Comparison of ENCODE assay signal across 34 cellular contexts in genomic region chrX:110396777-110397176, GRCh38. TPM values are rescaled to one million over a fixed set of nuclear protein-coding genes. Genes with fewer than 3 reads are reported as not detected.
A peak's percentile ranks its signal among the peaks of the same experiment; 100 is the strongest.
DNase-seq lines count a peak whose midpoint lies in the region; ATAC-seq and TF ChIP-seq lines count a peak whose summit lies in the region.
"Had no signal": no experiment of that assay in that cellular context is flagged by ENCODE, and none has a peak within 500 bp of the region (broad histone marks: within the 10 kb centered on the region; RNA-seq: fewer than 3 reads in every experiment).

No MANE protein-coding gene starts in this region.

- H3K27ac Mint-ChIP-seq in T-cell: no peak overlapping the region
- H3K27ac Mint-ChIP-seq: activated CD8-positive, alpha-beta T cell treated with anti-CD3 and anti-CD28 coated beads, Interleukin-2, amount 10 ng/mL, durations not matched to agents 7 days and 5 days; activated naive CD4-positive, alpha-beta T cell treated with anti-CD3 and anti-CD28 coated beads, Interleukin-2, amount 10 ng/mL, durations not matched to agents 7 days and 5 days; activated T-helper 17 cell treated with anti-CD3 and anti-CD28 coated beads, Interleukin-2, amount 50 U/mL, for 72 hours; neural progenitor cell; stimulated activated naive CD8-positive, alpha-beta T cell treated with anti-CD3 and anti-CD28 coated beads, Interleukin-15, Interleukin-2, amounts not matched to agents 100 ng/mL and 50 ng/mL, for 24 hours had no signal

- intact Hi-C loops in PC-9 (cut with micrococcal nuclease; ENCODE audit: unreplicated experiment): loop anchor here (2.0 to 5.0 kb wide), 2 partner anchors 186 to 1999 kb away; no protein-coding TSS in a partner anchor

- H3K9me3 ChIP-seq in GM23248 (ENCODE audit: low read depth) (no peaks in the 10 kb centered on the region), PC-9 (ENCODE audit: insufficient read depth, low read depth) (no peaks in the 10 kb centered on the region), smooth muscle cell (replicated peaks; ENCODE audit: low read depth) (no peaks in the 10 kb centered on the region)
- H3K9me3 ChIP-seq: BLaER1 treated with 17β-estradiol and CSF1 and Interleukin-3, amounts not matched to agents 10 nM and 100 nM; MG63; pancreas; Peyer's patch; SJCRH30; thoracic aorta; vagina had no signal

- H3K9ac ChIP-seq in GM23248: no peak overlapping the region
- no peak overlapping the region for H3K9ac ChIP-seq in smooth muscle cell (ENCODE audit: low read depth)
- H3K9ac ChIP-seq: BLaER1 treated with 17β-estradiol and CSF1 and Interleukin-3, amounts not matched to agents 10 nM and 100 nM; neural progenitor cell had no signal

- 9 to 16% methylated on average over 4 of the region's 4 CpGs for WGBS in GM23248 (ENCODE audit: low coverage in 1 of 2, low lambda C conversion rate in 2 of 2, missing lambda C conversion rate in 2 of 2), 2 experiments
- WGBS in smooth muscle cell (ENCODE audit: low lambda C conversion rate): 58% methylated on average over 4 of the region's 4 CpGs

- BruUV-seq in PC-9 (replicated peaks; lab: Mats Ljungman, UMichigan): no TSS peak

- no peak overlapping the region for H3K4me3 Mint-ChIP-seq in T-cell
- H3K4me3 Mint-ChIP-seq: activated CD8-positive, alpha-beta T cell treated with anti-CD3 and anti-CD28 coated beads, Interleukin-2, amount 10 ng/mL, durations not matched to agents 7 days and 5 days; activated naive CD4-positive, alpha-beta T cell treated with anti-CD3 and anti-CD28 coated beads, Interleukin-2, amount 10 ng/mL, durations not matched to agents 7 days and 5 days; activated T-helper 17 cell treated with anti-CD3 and anti-CD28 coated beads, Interleukin-2, amount 50 U/mL, for 72 hours; brain; neural progenitor cell; stimulated activated naive CD8-positive, alpha-beta T cell treated with anti-CD3 and anti-CD28 coated beads, Interleukin-15, Interleukin-2, amounts not matched to agents 100 ng/mL and 50 ng/mL, for 24 hours had no signal

- POLR2A ChIA-PET in PC-9 (lab: Charles Lee; ENCODE audit: unreplicated experiment) (interaction anchor here (0.6 to 1.2 kb wide), 2 partner anchors 14 to 79 kb away, joined by 3 read pairs; partner anchors contain the start of gene AMMECR1), T-cell (lab: Charles Lee) (no interaction called here)

- H3F3A ChIP-seq in GM23248 (ENCODE audit: insufficient read depth) (peaks cover 12% of the 10 kb centered on the region; the same call in 1 of the 2 replicates), PC-9 (ENCODE audit: insufficient read depth, low read depth) (peaks cover 55% of the 10 kb centered on the region), smooth muscle cell (ENCODE audit: low read depth) (no peaks in the 10 kb centered on the region)

- H3K27ac ChIP-seq in GM23248 (peak overlapping the region; percentile 12; the same call in 1 of the 2 replicates), PC-9 (peak overlapping the region; percentile 77), smooth muscle cell (ENCODE audit: low read depth) (peak overlapping the region; percentile 79)
- H3K27ac ChIP-seq: BLaER1 treated with 17β-estradiol and CSF1 and Interleukin-3, amounts not matched to agents 10 nM and 100 nM; dorsolateral prefrontal cortex; neural progenitor cell; pancreas; Peyer's patch; SJCRH30; thoracic aorta; vagina; VCaP had no signal

- H3K4me2 ChIP-seq in GM23248 (ENCODE audit: unreplicated experiment): no peak overlapping the region
- H3K4me2 ChIP-seq in PC-9: peak overlapping the region; percentile 72
- H3K4me2 ChIP-seq in smooth muscle cell: no peak overlapping the region
- H3K4me2 ChIP-seq: BLaER1 treated with 17β-estradiol and CSF1 and Interleukin-3, amounts not matched to agents 10 nM and 100 nM; neural progenitor cell had no signal

- H3K27me3 ChIP-seq in GM23248 (replicated peaks; ENCODE audit: insufficient read depth) (no peaks in the 10 kb centered on the region), PC-9 (ENCODE audit: insufficient read depth, low read depth) (no peaks in the 10 kb centered on the region), smooth muscle cell (ENCODE audit: low read depth) (no peaks in the 10 kb centered on the region)
- H3K27me3 ChIP-seq: MG63, neural progenitor cell, Peyer's patch, SJCRH30, vagina had no signal

- no peaks in the 10 kb centered on the region for H3K9me3 Mint-ChIP-seq in T-cell
- H3K9me3 Mint-ChIP-seq: activated naive CD4-positive, alpha-beta T cell treated with anti-CD3 and anti-CD28 coated beads, Interleukin-2, amount 10 ng/mL, durations not matched to agents 7 days and 5 days; activated T-helper 17 cell treated with anti-CD3 and anti-CD28 coated beads, Interleukin-2, amount 50 U/mL, for 72 hours; brain; neural progenitor cell; stimulated activated naive CD8-positive, alpha-beta T cell treated with anti-CD3 and anti-CD28 coated beads, Interleukin-15, Interleukin-2, amounts not matched to agents 100 ng/mL and 50 ng/mL, for 24 hours had no signal

- H3K36me3 ChIP-seq in GM23248 (ENCODE audit: low read depth) (no peaks in the 10 kb centered on the region), PC-9 (ENCODE audit: low read depth) (no peaks in the 10 kb centered on the region), smooth muscle cell (ENCODE audit: low read depth) (no peaks in the 10 kb centered on the region)
- H3K36me3 ChIP-seq: BLaER1 treated with 17β-estradiol and CSF1 and Interleukin-3, amounts not matched to agents 10 nM and 100 nM; MG63; neural progenitor cell; pancreas; Peyer's patch; SJCRH30; thoracic aorta; vagina had no signal

- H2AFZ ChIP-seq in GM23248 (0 out of 2 replicates have a peak overlapping the region, but pooled peaks have one; percentile 29), PC-9 (no peak overlapping the region), smooth muscle cell (ENCODE audit: low read depth) (no peak overlapping the region)
- H2AFZ ChIP-seq: neural progenitor cell had no signal

- no peaks in the 10 kb centered on the region for H3K79me2 ChIP-seq in GM23248 (ENCODE audit: insufficient read depth)
- H3K79me2 ChIP-seq in PC-9 (ENCODE audit: low read depth): no peaks in the 10 kb centered on the region
- no peaks in the 10 kb centered on the region for H3K79me2 ChIP-seq in smooth muscle cell (ENCODE audit: low read depth)

- no peaks in the 10 kb centered on the region for H3K9me2 ChIP-seq in GM23248 (ENCODE audit: insufficient read depth)
- H3K9me2 ChIP-seq in PC-9 (ENCODE audit: insufficient read depth): no peaks in the 10 kb centered on the region

- no peak overlapping the region for H3K4me3 ChIP-seq in GM23248
- peak overlapping the region; percentile 11; the same call in 1 of the 2 replicates for H3K4me3 ChIP-seq in PC-9
- H3K4me3 ChIP-seq in smooth muscle cell: no peak overlapping the region
- H3K4me3 ChIP-seq: BLaER1 treated with 17β-estradiol and CSF1 and Interleukin-3, amounts not matched to agents 10 nM and 100 nM; dorsolateral prefrontal cortex; MG63; neural progenitor cell; pancreas; Peyer's patch; SJCRH30; thoracic aorta; vagina had no signal

- CTCF ChIA-PET in PC-9 (lab: Charles Lee): interaction anchor here (0.8 to 1.6 kb wide), 3 partner anchors 14 to 236 kb away, joined by 3 to 6 read pairs (median 4); no protein-coding TSS in a partner anchor
- CTCF ChIA-PET in T-cell (lab: Charles Lee): no interaction called here

- in situ Hi-C loops in GM23248 (cut with MboI): no loop called here

- H3K4me1 Mint-ChIP-seq in T-cell: no peaks in the 10 kb centered on the region
- H3K4me1 Mint-ChIP-seq: activated naive CD4-positive, alpha-beta T cell treated with anti-CD3 and anti-CD28 coated beads, Interleukin-2, amount 10 ng/mL, durations not matched to agents 7 days and 5 days; activated T-helper 17 cell treated with anti-CD3 and anti-CD28 coated beads, Interleukin-2, amount 50 U/mL, for 72 hours had no signal

- no peaks in the 10 kb centered on the region for H4K20me1 ChIP-seq in GM23248 (ENCODE audit: insufficient read depth)
- no peaks in the 10 kb centered on the region for H4K20me1 ChIP-seq in PC-9 (ENCODE audit: insufficient read depth)
- H4K20me1 ChIP-seq in smooth muscle cell (ENCODE audit: low read depth): no peaks in the 10 kb centered on the region

- H3K4me1 ChIP-seq in GM23248 (ENCODE audit: insufficient read depth) (peaks cover 32% of the 10 kb centered on the region), PC-9 (replicated peaks; ENCODE audit: insufficient read depth) (peaks cover 56% of the 10 kb centered on the region), smooth muscle cell (ENCODE audit: low read depth) (no peaks in the 10 kb centered on the region)
- H3K4me1 ChIP-seq: neural progenitor cell, pancreas, Peyer's patch, vagina had no signal

- peaks cover under 1 to 47% of the 10 kb centered on the region in 2 donors for H3K27me3 Mint-ChIP-seq in T-cell
- H3K27me3 Mint-ChIP-seq: brain; stimulated activated naive CD8-positive, alpha-beta T cell treated with anti-CD3 and anti-CD28 coated beads, Interleukin-15, Interleukin-2, amounts not matched to agents 100 ng/mL and 50 ng/mL, for 24 hours had no signal

- peak; percentile 33 for DNase-seq in GM23248
- DNase-seq in PC-9: peak; percentile 60 to 82
- DNase-seq in smooth muscle cell (lab: John Stamatoyannopoulos, UW; ENCODE audit: unreplicated experiment): no peak
- no peak for DNase-seq in T-cell
- no peak for DNase-seq in DMS 273 (lab: John Stamatoyannopoulos, UW; ENCODE audit: unreplicated experiment)
- no peak for DNase-seq in AG08396 (ENCODE audit: low spot score)
- DNase-seq: activated CD4-positive, alpha-beta T cell treated with anti-CD3 and anti-CD28 coated beads for 4 hours; activated CD8-positive, alpha-beta T cell treated with anti-CD3 and anti-CD28 coated beads, Interleukin-2, amount 10 ng/mL, durations not matched to agents 7 days and 5 days; activated naive CD4-positive, alpha-beta T cell treated with anti-CD3 and anti-CD28 coated beads, Interleukin-2, amount 10 ng/mL, durations not matched to agents 7 days and 5 days; DMS79; dorsolateral prefrontal cortex; GDM1; head of caudate nucleus; islet precursor cell; left ventricle myocardium superior; MG63; NCI-H1105; NCI-H2029; NCI-H526; pancreas; Peyer's patch; SJCRH30; stimulated activated CD4-positive, alpha-beta T cell treated with anti-CD3 and anti-CD28 coated beads, Interleukin-1b, Interleukin-23, amount 100 ng/mL, for 48 hours; SW 1271; T1000 had no signal

- no peak for TF ChIP-seq CTCF in PC-9 (conservative IDR thresholded peaks at IDR 0.05)
- no peak for TF ChIP-seq CTCF in smooth muscle cell (IDR thresholded peaks at IDR 0.05; ENCODE audit: borderline replicate concordance, insufficient read depth, poor library complexity, severe bottlenecking)

- ATAC-seq in esophagus mucosa (peak; percentile 60), T-cell (replicated peaks in 1 of 4) (no peak)
- ATAC-seq: activated CD8-positive, alpha-beta T cell treated with anti-CD3 and anti-CD28 coated beads, Interleukin-2, amount 10 ng/mL, durations not matched to agents 7 days and 5 days; activated T-helper 17 cell treated with anti-CD3 and anti-CD28 coated beads, Interleukin-2, amount 50 U/mL, for 72 hours; left ventricle myocardium superior had no signal

- H3K36me3 Mint-ChIP-seq in T-cell: no peaks in the 10 kb centered on the region
- H3K36me3 Mint-ChIP-seq: activated naive CD4-positive, alpha-beta T cell treated with anti-CD3 and anti-CD28 coated beads, Interleukin-2, amount 10 ng/mL, durations not matched to agents 7 days and 5 days; brain; neural progenitor cell had no signal

RNA-seq across cellular contexts. Expression of gene RTL9, which starts 38.1 kb away (rescaled TPM):
- total RNA-seq in GM23248 (2014; rRNA removed; shearing (Covaris generic)): 0.13 and 0.97 TPM in 2 replicates
- 0.06 and 0.20 TPM in 2 replicates for polyA plus RNA-seq in GM23248 (2016; fragmentation: Nextera tagmentation; extraction: Ambion mirVana)
- 0.79 TPM in 1 of 2 replicates, not detected in the other for total RNA-seq in PC-9 (2021)
- not detected for total RNA-seq in esophagus mucosa
- total RNA-seq in smooth muscle cell: 0.18 and 0.49 TPM in 2 replicates
- polyA plus RNA-seq in smooth muscle cell: 0.21 TPM in 1 of 2 replicates, not detected in the other
- not detected for total RNA-seq in T-cell
- total RNA-seq: activated CD8-positive, alpha-beta T cell treated with anti-CD3 and anti-CD28 coated beads, Interleukin-2, amount 10 ng/mL, durations not matched to agents 7 days and 5 days; activated T-helper 17 cell treated with anti-CD3 and anti-CD28 coated beads, Interleukin-2, amount 50 U/mL, for 72 hours; Peyer's patch; vagina had no signal

Comparison
In these comparisons a context has a peak if more than half of its experiments do, and no peak if none do; other contexts are left out.
1. DNase-seq: peak in GM23248 (single experiment) and PC-9 (2 of 2); none in smooth muscle cell (single experiment), T-cell (0 of 34), DMS 273 (single experiment) and AG08396 (single experiment).
2. H3K27ac ChIP-seq: peak in every context shown above with its lines; median percentile 79 in smooth muscle cell; 77 in PC-9; 12 in GM23248.